ENCODE assay signal across 1 cellular context in the genomic region with DNA sequence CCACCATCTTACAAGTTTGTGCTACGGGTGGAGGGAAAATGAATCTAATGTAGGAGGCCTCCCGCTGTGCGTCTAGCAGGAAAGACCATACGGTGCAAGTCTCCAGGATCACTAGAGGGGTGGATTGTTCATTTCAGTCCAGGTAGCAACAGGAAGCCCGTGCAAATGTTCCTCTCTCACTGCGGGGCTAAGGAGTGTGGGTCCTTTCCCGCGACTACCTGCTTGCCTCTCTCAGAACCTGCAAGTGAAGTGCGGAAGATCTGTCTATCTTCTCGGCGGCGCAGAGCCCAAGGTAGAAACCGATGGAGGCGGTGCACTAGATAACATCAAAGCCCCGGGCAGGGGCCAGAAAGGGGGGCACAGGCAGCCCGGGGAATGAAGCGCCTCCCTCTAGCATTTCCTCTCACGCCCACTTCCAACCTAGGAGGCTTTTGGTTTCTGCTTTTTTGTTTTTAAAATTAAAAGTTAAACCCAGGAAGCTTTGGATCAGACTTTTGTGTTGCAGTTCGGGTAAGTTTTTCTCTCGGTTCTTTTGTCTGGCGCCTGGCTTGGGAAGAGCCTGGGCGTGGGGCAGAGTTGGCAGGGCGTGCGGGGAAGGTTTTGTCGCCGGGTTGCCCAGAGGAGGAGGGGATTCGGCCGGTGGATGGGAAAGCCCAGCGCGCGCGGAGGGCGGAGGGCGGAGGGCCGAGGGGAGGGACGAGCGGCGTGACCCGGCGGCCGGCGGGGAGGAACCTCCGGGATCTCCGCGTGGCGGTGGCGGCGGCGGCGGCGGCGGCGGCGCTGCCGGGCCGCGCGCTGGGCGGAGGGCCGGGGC.
A peak's percentile ranks its signal among the peaks of the same experiment; 100 is the strongest.
TF ChIP-seq lines count a peak whose summit lies in the region.

No MANE protein-coding gene starts in this region.

TF ChIP-seq in PFSK-1, 5 proteins besides CTCF, POLR2A, EP300 and RAD21 (continued from another document):
- TF ChIP-seq, protein P1, sequence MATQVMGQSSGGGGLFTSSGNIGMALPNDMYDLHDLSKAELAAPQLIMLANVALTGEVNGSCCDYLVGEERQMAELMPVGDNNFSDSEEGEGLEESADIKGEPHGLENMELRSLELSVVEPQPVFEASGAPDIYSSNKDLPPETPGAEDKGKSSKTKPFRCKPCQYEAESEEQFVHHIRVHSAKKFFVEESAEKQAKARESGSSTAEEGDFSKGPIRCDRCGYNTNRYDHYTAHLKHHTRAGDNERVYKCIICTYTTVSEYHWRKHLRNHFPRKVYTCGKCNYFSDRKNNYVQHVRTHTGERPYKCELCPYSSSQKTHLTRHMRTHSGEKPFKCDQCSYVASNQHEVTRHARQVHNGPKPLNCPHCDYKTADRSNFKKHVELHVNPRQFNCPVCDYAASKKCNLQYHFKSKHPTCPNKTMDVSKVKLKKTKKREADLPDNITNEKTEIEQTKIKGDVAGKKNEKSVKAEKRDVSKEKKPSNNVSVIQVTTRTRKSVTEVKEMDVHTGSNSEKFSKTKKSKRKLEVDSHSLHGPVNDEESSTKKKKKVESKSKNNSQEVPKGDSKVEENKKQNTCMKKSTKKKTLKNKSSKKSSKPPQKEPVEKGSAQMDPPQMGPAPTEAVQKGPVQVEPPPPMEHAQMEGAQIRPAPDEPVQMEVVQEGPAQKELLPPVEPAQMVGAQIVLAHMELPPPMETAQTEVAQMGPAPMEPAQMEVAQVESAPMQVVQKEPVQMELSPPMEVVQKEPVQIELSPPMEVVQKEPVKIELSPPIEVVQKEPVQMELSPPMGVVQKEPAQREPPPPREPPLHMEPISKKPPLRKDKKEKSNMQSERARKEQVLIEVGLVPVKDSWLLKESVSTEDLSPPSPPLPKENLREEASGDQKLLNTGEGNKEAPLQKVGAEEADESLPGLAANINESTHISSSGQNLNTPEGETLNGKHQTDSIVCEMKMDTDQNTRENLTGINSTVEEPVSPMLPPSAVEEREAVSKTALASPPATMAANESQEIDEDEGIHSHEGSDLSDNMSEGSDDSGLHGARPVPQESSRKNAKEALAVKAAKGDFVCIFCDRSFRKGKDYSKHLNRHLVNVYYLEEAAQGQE (IDR thresholded peaks at IDR 0.05; ENCODE audit: insufficient read depth in 1 of 2, low read depth in 2 of 2, low read length in 2 of 2) = 0 out of 4 replicates have a peak, but pooled peaks of 1 of the 2 experiments have one; percentile 6
